ENCODE assay signal across 8 cellular contexts in genomic region chr2:204544961-204545860, GRCh38. TPM values are rescaled to one million over a fixed set of nuclear protein-coding genes. Genes with fewer than 3 reads are reported as not detected.
DNase-seq lines count a peak whose midpoint lies in the region; ATAC-seq, FAIRE-seq and TF ChIP-seq lines count a peak whose summit lies in the region.

A gene with protein sequence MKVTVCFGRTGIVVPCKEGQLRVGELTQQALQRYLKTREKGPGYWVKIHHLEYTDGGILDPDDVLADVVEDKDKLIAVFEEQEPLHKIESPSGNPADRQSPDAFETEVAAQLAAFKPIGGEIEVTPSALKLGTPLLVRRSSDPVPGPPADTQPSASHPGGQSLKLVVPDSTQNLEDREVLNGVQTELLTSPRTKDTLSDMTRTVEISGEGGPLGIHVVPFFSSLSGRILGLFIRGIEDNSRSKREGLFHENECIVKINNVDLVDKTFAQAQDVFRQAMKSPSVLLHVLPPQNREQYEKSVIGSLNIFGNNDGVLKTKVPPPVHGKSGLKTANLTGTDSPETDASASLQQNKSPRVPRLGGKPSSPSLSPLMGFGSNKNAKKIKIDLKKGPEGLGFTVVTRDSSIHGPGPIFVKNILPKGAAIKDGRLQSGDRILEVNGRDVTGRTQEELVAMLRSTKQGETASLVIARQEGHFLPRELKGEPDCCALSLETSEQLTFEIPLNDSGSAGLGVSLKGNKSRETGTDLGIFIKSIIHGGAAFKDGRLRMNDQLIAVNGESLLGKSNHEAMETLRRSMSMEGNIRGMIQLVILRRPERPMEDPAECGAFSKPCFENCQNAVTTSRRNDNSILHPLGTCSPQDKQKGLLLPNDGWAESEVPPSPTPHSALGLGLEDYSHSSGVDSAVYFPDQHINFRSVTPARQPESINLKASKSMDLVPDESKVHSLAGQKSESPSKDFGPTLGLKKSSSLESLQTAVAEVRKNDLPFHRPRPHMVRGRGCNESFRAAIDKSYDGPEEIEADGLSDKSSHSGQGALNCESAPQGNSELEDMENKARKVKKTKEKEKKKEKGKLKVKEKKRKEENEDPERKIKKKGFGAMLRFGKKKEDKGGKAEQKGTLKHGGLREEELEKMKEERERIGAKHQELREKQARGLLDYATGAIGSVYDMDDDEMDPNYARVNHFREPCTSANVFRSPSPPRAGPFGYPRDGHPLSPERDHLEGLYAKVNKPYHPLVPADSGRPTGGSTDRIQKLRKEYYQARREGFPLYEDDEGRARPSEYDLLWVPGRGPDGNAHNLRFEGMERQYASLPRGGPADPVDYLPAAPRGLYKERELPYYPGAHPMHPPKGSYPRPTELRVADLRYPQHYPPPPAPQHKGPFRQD (N-terminal part only) (plus strand): TSS chr2:204545475. CDS start chr2:204546000, 525 bp downstream.

- no peaks in the 10 kb centered on the region for H3K36me3 Mint-ChIP-seq in activated naive CD8-positive, alpha-beta T cell treated with anti-CD3 and anti-CD28 coated beads, Interleukin-2, amount 10 ng/mL, durations not matched to agents 7 days and 5 days

- no peak for TF ChIP-seq CTCF in A673 (conservative IDR thresholded peaks at IDR 0.05; ENCODE audit: low read depth, low read length)

- H3K4me3 ChIP-seq in A673 (ENCODE audit: low read depth, low read length, poor library complexity, severe bottlenecking), result peak within 1 kb of the TSS; percentile 84

- H3K4me1 Mint-ChIP-seq in activated naive CD8-positive, alpha-beta T cell treated with anti-CD3 and anti-CD28 coated beads, Interleukin-2, amount 10 ng/mL, durations not matched to agents 7 days and 5 days, result peaks cover 8% of the 10 kb centered on the region

- intact Hi-C loops in A673 (cut with micrococcal nuclease; ENCODE audit: unreplicated experiment) (loop anchor here (5.0 to 10.0 kb wide), 2 partner anchors 220 to 283 kb away; no protein-coding TSS in a partner anchor), Right ventricle myocardium inferior (cut with DNase I) (no loop called here)

- peak within 1 kb of the TSS; percentile 89 for H3K4me3 Mint-ChIP-seq in activated naive CD8-positive, alpha-beta T cell treated with anti-CD3 and anti-CD28 coated beads, Interleukin-2, amount 10 ng/mL, durations not matched to agents 7 days and 5 days

- FAIRE-seq in urothelium cell line (lab: Jason Lieb, UNC), result no peak

- POLR2A ChIA-PET in A673 (lab: Charles Lee; ENCODE audit: low non-redundant PET), result no interaction called here
- POLR2A ChIA-PET in activated naive CD8-positive, alpha-beta T cell treated with anti-CD3 and anti-CD28 coated beads, Interleukin-2, amount 10 ng/mL, durations not matched to agents 7 days and 5 days (lab: Charles Lee), result no interaction called here

- H3K27me3 ChIP-seq in A673 (replicated peaks; ENCODE audit: insufficient read depth, low read depth, low read length, poor library complexity), result no peaks in the 10 kb centered on the region

- H3K27ac Mint-ChIP-seq in activated naive CD8-positive, alpha-beta T cell treated with anti-CD3 and anti-CD28 coated beads, Interleukin-2, amount 10 ng/mL, durations not matched to agents 7 days and 5 days, result peak within 1 kb of the TSS; percentile 77

- DNase-seq in A673 (ENCODE audit: low spot score) (peak; percentile 77), NCI-H774 (lab: John Stamatoyannopoulos, UW) (peak; percentile 48), Right ventricle myocardium inferior (ENCODE audit: missing footprints) (peak; percentile 83), nucleus accumbens (lab: John Stamatoyannopoulos, UW) (peak in 33 of 56 donors; percentile 8 to 58 (median 41)), urothelium cell line (ENCODE audit: low spot score) (peak; percentile 78)
- peak; percentile 70 for DNase-seq in activated naive CD8-positive, alpha-beta T cell treated with anti-CD3 and anti-CD28 coated beads, Interleukin-2, amount 10 ng/mL, durations not matched to agents 7 days and 5 days

- CTCF ChIA-PET in A673 (lab: Charles Lee), result no interaction called here

- H3K4me1 ChIP-seq in A673 (ENCODE audit: insufficient read depth, low read length, poor library complexity, severe bottlenecking), result peaks cover 7% of the 10 kb centered on the region

- peak within 1 kb of the TSS; percentile 83 for H3K27ac ChIP-seq in A673 (ENCODE audit: low read depth, low read length, poor library complexity, severe bottlenecking)

- no peaks in the 10 kb centered on the region for H3K9me3 ChIP-seq in A673 (ENCODE audit: low read depth, low read length, poor library complexity, severe bottlenecking)

- no peaks in the 10 kb centered on the region for H3K9me3 Mint-ChIP-seq in activated naive CD8-positive, alpha-beta T cell treated with anti-CD3 and anti-CD28 coated beads, Interleukin-2, amount 10 ng/mL, durations not matched to agents 7 days and 5 days

- no TSS peak for BruUV-seq in A673 (replicated peaks; lab: Mats Ljungman, UMichigan)

- no peaks in the 10 kb centered on the region for H3K36me3 ChIP-seq in A673 (ENCODE audit: insufficient read depth, low read length, poor library complexity, severe bottlenecking)

- ATAC-seq in GM18867 (IDR thresholded peaks at IDR 0.05; ENCODE audit: unreplicated experiment) (peak; percentile 77), HG03139 (IDR thresholded peaks at IDR 0.05; ENCODE audit: unreplicated experiment) (peak; percentile 54), Right ventricle myocardium inferior (peak; percentile 97)
- ATAC-seq in activated naive CD8-positive, alpha-beta T cell treated with anti-CD3 and anti-CD28 coated beads, Interleukin-2, amount 10 ng/mL, durations not matched to agents 7 days and 5 days (ENCODE audit: low read depth), result peak; percentile 82

- peaks cover 40% of the 10 kb centered on the region for H3K27me3 Mint-ChIP-seq in activated naive CD8-positive, alpha-beta T cell treated with anti-CD3 and anti-CD28 coated beads, Interleukin-2, amount 10 ng/mL, durations not matched to agents 7 days and 5 days

RNA-seq across cellular contexts. Expression of the gene that starts here (rescaled TPM):
- 7.6 and 7.7 TPM in 2 replicates for total RNA-seq in A673 (2021)
- total RNA-seq in activated naive CD8-positive, alpha-beta T cell treated with anti-CD3 and anti-CD28 coated beads, Interleukin-2, amount 10 ng/mL, durations not matched to agents 7 days and 5 days, result 1 to 10 TPM in 1 of 2 experiments, under 1 TPM in 1; 0.55 to 1.0 TPM
- 7.8 TPM for total RNA-seq in Right ventricle myocardium inferior

Comparison
In these comparisons a context has a peak if more than half of its experiments do, and no peak if none do; other contexts are left out.
1. Peak in every context shown above with its lines: DNase-seq, ATAC-seq, H3K4me3 ChIP-seq and H3K27ac ChIP-seq.